19 cellular contexts compared by ENCODE assay signal in genomic region chr7:50394315-50394714, GRCh38. TPM values are rescaled to one million over a fixed set of nuclear protein-coding genes. Genes with fewer than 3 reads are reported as not detected.
A peak's percentile ranks its signal among the peaks of the same experiment; 100 is the strongest.
DNase-seq lines count a peak whose midpoint lies in the region; ATAC-seq and TF ChIP-seq lines count a peak whose summit lies in the region.
"Had no signal": no experiment of that assay in that cellular context is flagged by ENCODE, and none has a peak within 500 bp of the region (broad histone marks: within the 10 kb centered on the region; RNA-seq: fewer than 3 reads in every experiment).

No MANE protein-coding gene starts in this region.

- H3K36me3 ChIP-seq in CD8-positive, alpha-beta T cell (ENCODE audit: insufficient read depth, low read length), result peaks cover 48% of the 10 kb centered on the region
- H3K36me3 ChIP-seq in mucosa of descending colon (ENCODE audit: low read depth), result no peaks in the 10 kb centered on the region
- H3K36me3 ChIP-seq: Peyer's patch, tibial nerve had no signal

- peaks cover 0 to 3% (median 0%) of the 10 kb centered on the region in 7 donors for H3K9me3 Mint-ChIP-seq in CD14-positive monocyte
- no peaks in the 10 kb centered on the region for H3K9me3 Mint-ChIP-seq in CD8-positive, alpha-beta T cell
- H3K9me3 Mint-ChIP-seq in activated CD8-positive, alpha-beta T cell treated with anti-CD3 and anti-CD28 coated beads, Interleukin-2, amount 10 ng/mL, durations not matched to agents 7 days and 5 days (ENCODE audit: insufficient read depth), result no peaks in the 10 kb centered on the region
- H3K9me3 Mint-ChIP-seq: nephron progenitor cell had no signal

- ATAC-seq in CD8-positive, alpha-beta T cell, result no peak
- ATAC-seq in activated CD8-positive, alpha-beta T cell treated with anti-CD3 and anti-CD28 coated beads, Interleukin-2, amount 10 ng/mL, durations not matched to agents 7 days and 5 days, result peak; percentile 17
- peak; percentile 8 for ATAC-seq in mucosa of descending colon
- ATAC-seq: HCT116, psoas muscle had no signal

- H3K27me3 Mint-ChIP-seq in CD14-positive monocyte (ENCODE audit: low read depth in 3 of 3), result peaks cover 0 to 4% (median 0%) of the 10 kb centered on the region in 3 donors
- H3K27me3 Mint-ChIP-seq in CD8-positive, alpha-beta T cell (ENCODE audit: low read depth), result no peaks in the 10 kb centered on the region
- H3K27me3 Mint-ChIP-seq in activated CD8-positive, alpha-beta T cell treated with anti-CD3 and anti-CD28 coated beads, Interleukin-2, amount 10 ng/mL, durations not matched to agents 7 days and 5 days (ENCODE audit: low read depth), result no peaks in the 10 kb centered on the region

- POLR2A ChIA-PET in CD8-positive, alpha-beta T cell (lab: Charles Lee), result interaction anchor here (1.0 to 1.6 kb wide), 3 partner anchors 14 to 188 kb away, joined by 3 to 8 read pairs (median 4); no protein-coding TSS in a partner anchor
- POLR2A ChIA-PET in activated CD8-positive, alpha-beta T cell treated with anti-CD3 and anti-CD28 coated beads, Interleukin-2, amount 10 ng/mL, durations not matched to agents 7 days and 5 days (lab: Charles Lee), result interaction anchor here (0.9 to 1.5 kb wide), 3 partner anchors 9 to 112 kb away, joined by 3 to 6 read pairs (median 3); no protein-coding TSS in a partner anchor

- peaks cover 86% of the 10 kb centered on the region for H3K4me1 ChIP-seq in CD8-positive, alpha-beta T cell (ENCODE audit: insufficient read depth, low read length)
- H3K4me1 ChIP-seq in mucosa of descending colon (ENCODE audit: low read depth), result no peaks in the 10 kb centered on the region
- H3K4me1 ChIP-seq: psoas muscle had no signal

- no peaks in the 10 kb centered on the region for H3K9me3 ChIP-seq in CD8-positive, alpha-beta T cell (ENCODE audit: low read length)
- no peaks in the 10 kb centered on the region for H3K9me3 ChIP-seq in mucosa of descending colon
- H3K9me3 ChIP-seq: Peyer's patch, psoas muscle, SK-N-SH, tibial nerve had no signal

- DNase-seq in CD14-positive monocyte (ENCODE audit: low spot score) (no peak), mucosa of descending colon (no peak), T1000 (lab: John Stamatoyannopoulos, UW) (no peak), NOMO-1 treated with dmso at 0.1 percent for 144 hours (lab: John Stamatoyannopoulos, UW; ENCODE audit: unreplicated experiment) (no peak), SW480 (ENCODE audit: low spot score) (no peak)
- no peak for DNase-seq in CD8-positive, alpha-beta T cell
- DNase-seq in activated CD8-positive, alpha-beta T cell treated with anti-CD3 and anti-CD28 coated beads, Interleukin-2, amount 10 ng/mL, durations not matched to agents 7 days and 5 days, result peak; percentile 21
- DNase-seq: DMS153, islet precursor cell, Kasumi-1, NCI-H1417 treated with DMSO at 0.1 percent for 48 hours, NCI-H2171 treated with DMSO at 0.1 percent for 48 hours, NCI-H82, nephron progenitor cell, psoas muscle, SK-N-SH had no signal

- H3K27me3 ChIP-seq in CD8-positive, alpha-beta T cell (ENCODE audit: insufficient read depth, low read length), result no peaks in the 10 kb centered on the region
- H3K27me3 ChIP-seq: Peyer's patch, tibial nerve had no signal

- intact Hi-C loops in CD14-positive monocyte (cut with micrococcal nuclease) (no loop called here), mucosa of descending colon (cut with DNase I, micrococcal nuclease) (no loop called here)
- intact Hi-C loops in CD8-positive, alpha-beta T cell (cut with DNase I, micrococcal nuclease), result no loop called here

- H3K4me3 ChIP-seq in CD8-positive, alpha-beta T cell (ENCODE audit: low read depth, low read length), result no peak overlapping the region
- H3K4me3 ChIP-seq in mucosa of descending colon, result no peak overlapping the region
- H3K4me3 ChIP-seq: psoas muscle, tibial nerve had no signal

- TF ChIP-seq CTCF in CD14-positive monocyte (IDR thresholded peaks at IDR 0.05) (no peak), mucosa of descending colon (IDR thresholded peaks at IDR 0.05) (no peak)
- no peak for TF ChIP-seq CTCF in CD8-positive, alpha-beta T cell (IDR thresholded peaks at IDR 0.05)

- peak overlapping the region; percentile 4 for H3K27ac ChIP-seq in CD8-positive, alpha-beta T cell (ENCODE audit: low read depth, low read length)
- H3K27ac ChIP-seq: psoas muscle had no signal

- peaks cover 48% of the 10 kb centered on the region for H3K4me1 Mint-ChIP-seq in CD14-positive monocyte
- H3K4me1 Mint-ChIP-seq in CD8-positive, alpha-beta T cell (ENCODE audit: low read depth), result peaks cover 87% of the 10 kb centered on the region
- H3K4me1 Mint-ChIP-seq in activated CD8-positive, alpha-beta T cell treated with anti-CD3 and anti-CD28 coated beads, Interleukin-2, amount 10 ng/mL, durations not matched to agents 7 days and 5 days (ENCODE audit: low read depth), result peaks cover 87% of the 10 kb centered on the region

- CTCF ChIA-PET in CD8-positive, alpha-beta T cell (lab: Charles Lee), result interaction anchor here (0.7 to 3.2 kb wide), 4 partner anchors 24 to 189 kb away, joined by 3 to 18 read pairs (median 6); no protein-coding TSS in a partner anchor
- CTCF ChIA-PET in activated CD8-positive, alpha-beta T cell treated with anti-CD3 and anti-CD28 coated beads, Interleukin-2, amount 10 ng/mL, durations not matched to agents 7 days and 5 days (lab: Charles Lee), result interaction anchor here (0.6 to 1.4 kb wide), 4 partner anchors 24 to 189 kb away, joined by 3 to 4 read pairs (median 3); no protein-coding TSS in a partner anchor

- peaks cover 76 to 92% of the 10 kb centered on the region in 2 donors for H3K36me3 Mint-ChIP-seq in CD14-positive monocyte
- H3K36me3 Mint-ChIP-seq in CD8-positive, alpha-beta T cell, result peaks cover 91% of the 10 kb centered on the region
- H3K36me3 Mint-ChIP-seq in activated CD8-positive, alpha-beta T cell treated with anti-CD3 and anti-CD28 coated beads, Interleukin-2, amount 10 ng/mL, durations not matched to agents 7 days and 5 days (ENCODE audit: low read depth), result peaks cover 83% of the 10 kb centered on the region

- H3K4me3 Mint-ChIP-seq in CD14-positive monocyte, result no peak overlapping the region
- H3K4me3 Mint-ChIP-seq in CD8-positive, alpha-beta T cell, result peak overlapping the region; percentile 73
- H3K4me3 Mint-ChIP-seq in activated CD8-positive, alpha-beta T cell treated with anti-CD3 and anti-CD28 coated beads, Interleukin-2, amount 10 ng/mL, durations not matched to agents 7 days and 5 days, result no peak overlapping the region
- H3K4me3 Mint-ChIP-seq: nephron progenitor cell had no signal

- peak overlapping the region in 5 of 7 donors; percentile 64 to 95 (median 79) for H3K27ac Mint-ChIP-seq in CD14-positive monocyte
- H3K27ac Mint-ChIP-seq in CD8-positive, alpha-beta T cell, result peak overlapping the region; percentile 94
- H3K27ac Mint-ChIP-seq in activated CD8-positive, alpha-beta T cell treated with anti-CD3 and anti-CD28 coated beads, Interleukin-2, amount 10 ng/mL, durations not matched to agents 7 days and 5 days, result peak overlapping the region; percentile 92
- H3K27ac Mint-ChIP-seq: nephron progenitor cell had no signal

RNA-seq across cellular contexts. Expression of gene FIGNL1, which starts 55.8 kb away (rescaled TPM):
- 1 to 10 TPM in 1 of 2 donors, under 1 TPM in 1; 0.55 to 2.4 TPM for polyA plus RNA-seq in CD14-positive monocyte
- 10 to 100 TPM; 11.3 to 12.7 TPM for total RNA-seq in CD8-positive, alpha-beta T cell
- 10 to 100 TPM; 40.7 to 41.0 TPM for total RNA-seq in activated CD8-positive, alpha-beta T cell treated with anti-CD3 and anti-CD28 coated beads, Interleukin-2, amount 10 ng/mL, durations not matched to agents 7 days and 5 days
- 1 to 10 TPM; 5.4 to 8.5 (median 6.2) TPM for total RNA-seq in mucosa of descending colon
